8 cellular contexts compared by ENCODE assay signal in the genomic region with DNA sequence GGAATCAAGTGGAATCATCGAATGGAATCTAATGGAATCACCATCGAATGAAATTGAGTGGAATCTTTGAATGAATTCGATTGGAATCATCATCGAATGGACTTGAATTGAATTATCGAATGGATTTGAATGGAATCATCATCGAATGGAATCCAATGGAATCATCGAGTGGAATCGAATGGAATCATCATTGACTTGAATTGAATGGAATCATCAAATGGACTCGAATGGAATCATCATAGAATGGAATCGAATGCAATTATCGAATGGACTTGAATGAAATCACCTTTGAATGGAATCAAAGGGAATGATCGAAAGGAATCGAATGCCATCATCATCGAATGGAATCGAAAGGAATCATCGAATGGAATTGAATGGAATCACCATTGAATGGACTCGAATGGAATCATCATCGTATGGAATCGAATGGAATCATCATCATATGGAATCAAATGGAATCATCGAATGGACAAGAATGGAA.
DNase-seq lines count a peak whose midpoint lies in the region; ATAC-seq and TF ChIP-seq lines count a peak whose summit lies in the region.
"Not testable (repeated sequence)": the region's sequence is repeated elsewhere in the genome, so short reads cannot be mapped to it uniquely, and the experiment has no call there.

No MANE protein-coding gene starts in this region.

- WGBS in sigmoid colon, 2 donors, result 79 to 82% methylated on average over 20 of the region's 20 CpGs

- not testable (repeated sequence) for TF ChIP-seq CTCF in fibroblast of mammary gland (conservative IDR thresholded peaks at IDR 0.05; ENCODE audit: control insufficient read depth, insufficient read depth, low read depth, low read length); sigmoid colon (IDR thresholded peaks at IDR 0.05)

- H3K4me3 Mint-ChIP-seq in activated CD4-positive, alpha-beta T cell treated with anti-CD3 and anti-CD28 coated beads, Interleukin-2, amount 10 ng/mL, durations not matched to agents 7 days and 5 days; stimulated activated naive CD8-positive, alpha-beta T cell treated with anti-CD3 and anti-CD28 coated beads, Interleukin-15, amount 100 ng/mL, for 72 hours: not testable (repeated sequence)

- peaks cover 11% of the 10 kb centered on the region for H3K9me3 Mint-ChIP-seq in activated CD4-positive, alpha-beta T cell treated with anti-CD3 and anti-CD28 coated beads, Interleukin-2, amount 10 ng/mL, durations not matched to agents 7 days and 5 days
- peaks cover 14 to 16% of the 10 kb centered on the region in 2 donors for H3K9me3 Mint-ChIP-seq in stimulated activated naive CD8-positive, alpha-beta T cell treated with anti-CD3 and anti-CD28 coated beads, Interleukin-15, amount 100 ng/mL, for 72 hours

- not testable (repeated sequence) for H3K4me1 ChIP-seq in sigmoid colon

- not testable (repeated sequence) for ATAC-seq in stimulated activated naive CD8-positive, alpha-beta T cell treated with anti-CD3 and anti-CD28 coated beads, Interleukin-15, amount 100 ng/mL, for 72 hours

- DNase-seq in CMK (ENCODE audit: low read depth), result peak; percentile 100
- peak; percentile 93 for DNase-seq in NAMALWA (ENCODE audit: low spot score)
- DNase-seq in activated CD4-positive, alpha-beta T cell treated with anti-CD3 and anti-CD28 coated beads, Interleukin-2, amount 10 ng/mL, durations not matched to agents 7 days and 5 days, result peak; percentile 95
- peak; percentile 84 for DNase-seq in amniotic epithelial cell (ENCODE audit: low read depth)
- peak; percentile 91 for DNase-seq in fibroblast of mammary gland (ENCODE audit: low read depth)
- DNase-seq in lung microvascular endothelial cell (ENCODE audit: low read depth in 2 of 2), result peak; percentile 88 to 93
- peak; percentile 76 for DNase-seq in sigmoid colon
- DNase-seq in stimulated activated naive CD8-positive, alpha-beta T cell treated with anti-CD3 and anti-CD28 coated beads, Interleukin-15, amount 100 ng/mL, for 72 hours, result peak; percentile 74 to 95

- H3K9me3 ChIP-seq in sigmoid colon, result peaks cover 8 to 17% (median 16%) of the 10 kb centered on the region in 4 donors

- CTCF ChIA-PET in activated CD4-positive, alpha-beta T cell treated with anti-CD3 and anti-CD28 coated beads, Interleukin-2, amount 10 ng/mL, durations not matched to agents 7 days and 5 days (lab: Charles Lee), result not testable (repeated sequence)

- H3K27me3 ChIP-seq in sigmoid colon, result not testable (repeated sequence)

- not testable (repeated sequence) for TF ChIP-seq POLR2A in sigmoid colon (IDR thresholded peaks at IDR 0.05)

- peaks cover 0 to 13% (median 7%) of the 10 kb centered on the region in 4 donors for H3K36me3 ChIP-seq in sigmoid colon

- H3K27ac Mint-ChIP-seq in activated CD4-positive, alpha-beta T cell treated with anti-CD3 and anti-CD28 coated beads, Interleukin-2, amount 10 ng/mL, durations not matched to agents 7 days and 5 days; stimulated activated naive CD8-positive, alpha-beta T cell treated with anti-CD3 and anti-CD28 coated beads, Interleukin-15, amount 100 ng/mL, for 72 hours: not testable (repeated sequence)

- H3K27me3 Mint-ChIP-seq in activated CD4-positive, alpha-beta T cell treated with anti-CD3 and anti-CD28 coated beads, Interleukin-2, amount 10 ng/mL, durations not matched to agents 7 days and 5 days; stimulated activated naive CD8-positive, alpha-beta T cell treated with anti-CD3 and anti-CD28 coated beads, Interleukin-15, amount 100 ng/mL, for 72 hours: not testable (repeated sequence)

- TF ChIP-seq EP300 in sigmoid colon (IDR thresholded peaks at IDR 0.05), result not testable (repeated sequence)

- not testable (repeated sequence) for H3K36me3 Mint-ChIP-seq in activated CD4-positive, alpha-beta T cell treated with anti-CD3 and anti-CD28 coated beads, Interleukin-2, amount 10 ng/mL, durations not matched to agents 7 days and 5 days (ENCODE audit: low read depth)

- POLR2A ChIA-PET in activated CD4-positive, alpha-beta T cell treated with anti-CD3 and anti-CD28 coated beads, Interleukin-2, amount 10 ng/mL, durations not matched to agents 7 days and 5 days (lab: Charles Lee), result not testable (repeated sequence)

- H3K4me3 ChIP-seq in fibroblast of mammary gland (ENCODE audit: control insufficient read depth, low read depth, low read length), result not testable (repeated sequence)
- peak overlapping the region; percentile 0 to 6 (median 0) for H3K4me3 ChIP-seq in sigmoid colon

- not testable (repeated sequence) for H3K4me1 Mint-ChIP-seq in activated CD4-positive, alpha-beta T cell treated with anti-CD3 and anti-CD28 coated beads, Interleukin-2, amount 10 ng/mL, durations not matched to agents 7 days and 5 days; stimulated activated naive CD8-positive, alpha-beta T cell treated with anti-CD3 and anti-CD28 coated beads, Interleukin-15, amount 100 ng/mL, for 72 hours

- intact Hi-C loops in sigmoid colon (cut with DNase I), result not testable (repeated sequence)

- H3K27ac ChIP-seq in sigmoid colon, result peak overlapping the region in 2 of 4 donors; percentile 0
